Comparison of ENCODE assay signal across 10 cellular contexts in the genomic region with DNA sequence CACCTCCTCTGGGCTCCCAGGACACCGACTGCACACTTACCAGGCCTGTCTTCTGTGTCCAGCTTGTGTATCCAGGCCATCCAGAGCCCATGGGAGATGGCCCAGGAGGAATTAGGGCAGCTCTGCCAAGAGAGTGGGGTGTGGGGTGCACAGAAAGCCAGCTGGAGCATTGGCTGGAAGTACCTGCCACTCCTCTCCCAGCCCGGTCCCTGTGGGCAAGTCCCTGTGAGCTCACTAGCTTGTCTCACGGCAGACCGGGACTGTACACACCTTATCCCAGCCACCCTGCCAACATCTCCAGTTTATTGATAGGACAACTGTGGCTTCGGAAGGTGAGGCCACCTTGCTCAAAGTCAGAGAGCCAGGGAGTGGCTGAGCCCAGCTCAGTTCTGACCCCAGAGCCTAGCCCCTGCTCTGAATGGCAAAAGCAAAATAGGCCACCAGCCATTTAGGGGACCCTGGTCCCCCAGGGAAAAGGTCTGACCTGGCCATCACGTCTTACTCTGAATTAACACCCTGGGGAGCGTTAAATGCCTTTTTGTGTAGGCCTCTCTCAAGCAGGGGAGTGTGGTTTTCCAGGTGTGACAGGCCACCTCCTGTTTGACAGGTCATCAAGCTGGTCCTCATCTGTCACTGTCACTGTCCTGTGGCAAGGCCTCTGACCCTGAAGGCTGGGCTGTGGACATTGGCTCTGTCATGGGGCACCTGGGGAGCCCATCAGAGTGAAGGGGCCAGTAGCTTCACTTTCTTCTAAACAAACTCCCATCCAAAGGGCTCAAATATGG. TPM values are rescaled to one million over a fixed set of nuclear protein-coding genes. Genes with fewer than 3 reads are reported as not detected.
A peak's percentile ranks its signal among the peaks of the same experiment; 100 is the strongest.
DNase-seq lines count a peak whose midpoint lies in the region; ATAC-seq and TF ChIP-seq lines count a peak whose summit lies in the region.
"Had no signal": no experiment of that assay in that cellular context is flagged by ENCODE, and none has a peak within 500 bp of the region (broad histone marks: within the 10 kb centered on the region; RNA-seq: fewer than 3 reads in every experiment).

No MANE protein-coding gene starts in this region.

- H3K27me3 Mint-ChIP-seq in MCF 10A (ENCODE audit: insufficient read depth, unreplicated experiment) = no peaks in the 10 kb centered on the region
- H3K27me3 Mint-ChIP-seq in effector memory CD8-positive, alpha-beta T cell = no peaks in the 10 kb centered on the region
- no peaks in the 10 kb centered on the region for H3K27me3 Mint-ChIP-seq in activated CD4-positive, alpha-beta memory T cell treated with anti-CD3 and anti-CD28 coated beads, Interleukin-2, amount 10 ng/mL, durations not matched to agents 7 days and 5 days
- H3K27me3 Mint-ChIP-seq: CD4-positive, CD25-positive, alpha-beta regulatory T cell had no signal

- ATAC-seq in sciatic nerve (peak; percentile 25), HG02571 (IDR thresholded peaks at IDR 0.05; ENCODE audit: unreplicated experiment) (no peak), HG03095 (IDR thresholded peaks at IDR 0.05; ENCODE audit: unreplicated experiment) (no peak)
- ATAC-seq in effector memory CD8-positive, alpha-beta T cell (replicated peaks) = no peak

- H3K4me1 Mint-ChIP-seq in MCF 10A (ENCODE audit: insufficient read depth, unreplicated experiment) = peaks cover 29% of the 10 kb centered on the region
- H3K4me1 Mint-ChIP-seq in effector memory CD8-positive, alpha-beta T cell (ENCODE audit: low read depth in 2 of 2) = no peaks in the 10 kb centered on the region
- no peaks in the 10 kb centered on the region for H3K4me1 Mint-ChIP-seq in activated CD4-positive, alpha-beta memory T cell treated with anti-CD3 and anti-CD28 coated beads, Interleukin-2, amount 10 ng/mL, durations not matched to agents 7 days and 5 days
- H3K4me1 Mint-ChIP-seq: CD4-positive, CD25-positive, alpha-beta regulatory T cell had no signal

- peak overlapping the region; percentile 31 for H3K27ac Mint-ChIP-seq in MCF 10A (ENCODE audit: low read depth, unreplicated experiment)
- H3K27ac Mint-ChIP-seq in effector memory CD8-positive, alpha-beta T cell = no peak overlapping the region
- no peak overlapping the region for H3K27ac Mint-ChIP-seq in activated CD4-positive, alpha-beta memory T cell treated with anti-CD3 and anti-CD28 coated beads, Interleukin-2, amount 10 ng/mL, durations not matched to agents 7 days and 5 days
- H3K27ac Mint-ChIP-seq: CD4-positive, CD25-positive, alpha-beta regulatory T cell had no signal

- CTCF ChIA-PET in MCF 10A (lab: Yijun Ruan, JAX) = interaction anchor here (0.6 to 3.0 kb wide), 3 partner anchors 9 to 921 kb away, joined by 4 to 16 read pairs (median 5); no protein-coding TSS in a partner anchor
- CTCF ChIA-PET in activated CD4-positive, alpha-beta memory T cell treated with anti-CD3 and anti-CD28 coated beads, Interleukin-2, amount 10 ng/mL, durations not matched to agents 7 days and 5 days (lab: Charles Lee) = no interaction called here

- no peak overlapping the region for H3K4me3 Mint-ChIP-seq in MCF 10A (ENCODE audit: unreplicated experiment)
- H3K4me3 Mint-ChIP-seq in effector memory CD8-positive, alpha-beta T cell = no peak overlapping the region
- no peak overlapping the region for H3K4me3 Mint-ChIP-seq in activated CD4-positive, alpha-beta memory T cell treated with anti-CD3 and anti-CD28 coated beads, Interleukin-2, amount 10 ng/mL, durations not matched to agents 7 days and 5 days
- H3K4me3 Mint-ChIP-seq: CD4-positive, CD25-positive, alpha-beta regulatory T cell had no signal

- TF ChIP-seq CTCF in MCF 10A (IDR thresholded peaks at IDR 0.05; ENCODE audit: unreplicated experiment) = no peak

- H3K36me3 Mint-ChIP-seq in MCF 10A (ENCODE audit: insufficient read depth, unreplicated experiment) = no peaks in the 10 kb centered on the region
- H3K36me3 Mint-ChIP-seq in effector memory CD8-positive, alpha-beta T cell (ENCODE audit: insufficient read depth) = peaks cover 4% of the 10 kb centered on the region
- peaks cover under 1% of the 10 kb centered on the region for H3K36me3 Mint-ChIP-seq in activated CD4-positive, alpha-beta memory T cell treated with anti-CD3 and anti-CD28 coated beads, Interleukin-2, amount 10 ng/mL, durations not matched to agents 7 days and 5 days (ENCODE audit: low read depth)
- H3K36me3 Mint-ChIP-seq: CD4-positive, CD25-positive, alpha-beta regulatory T cell had no signal

- BruUV-seq in MCF 10A (replicated peaks; lab: Mats Ljungman, UMichigan) = no TSS peak

- POLR2A ChIA-PET in MCF 10A (lab: Yijun Ruan, JAX) = interaction anchor here (0.6 to 1.5 kb wide), 5 partner anchors 9 to 120 kb away, joined by 3 to 7 read pairs (median 4); a partner anchor contains a TSS
- POLR2A ChIA-PET in activated CD4-positive, alpha-beta memory T cell treated with anti-CD3 and anti-CD28 coated beads, Interleukin-2, amount 10 ng/mL, durations not matched to agents 7 days and 5 days (lab: Charles Lee) = no interaction called here

- DNase-seq in C1 segment of cervical spinal cord (lab: John Stamatoyannopoulos, UW) (peak in 9 of 14 donors; percentile 25 to 69 (median 38)), MCF 10A (ENCODE audit: unreplicated experiment) (peak; percentile 28), hepatic stellate cell (ENCODE audit: low spot score) (peak; percentile 76), sciatic nerve (ENCODE audit: low spot score) (no peak)
- no peak for DNase-seq in effector memory CD8-positive, alpha-beta T cell
- no peak for DNase-seq in activated CD4-positive, alpha-beta memory T cell treated with anti-CD3 and anti-CD28 coated beads, Interleukin-2, amount 10 ng/mL, durations not matched to agents 7 days and 5 days
- DNase-seq: CD4-positive, CD25-positive, alpha-beta regulatory T cell; MV-4-11 had no signal

- no peaks in the 10 kb centered on the region for H3K9me3 Mint-ChIP-seq in MCF 10A (ENCODE audit: unreplicated experiment)
- no peaks in the 10 kb centered on the region for H3K9me3 Mint-ChIP-seq in effector memory CD8-positive, alpha-beta T cell
- H3K9me3 Mint-ChIP-seq in activated CD4-positive, alpha-beta memory T cell treated with anti-CD3 and anti-CD28 coated beads, Interleukin-2, amount 10 ng/mL, durations not matched to agents 7 days and 5 days = no peaks in the 10 kb centered on the region

- intact Hi-C loops in MCF 10A (cut with micrococcal nuclease) (no loop called here), sciatic nerve (cut with DNase I) (no loop called here)

RNA-seq across cellular contexts. Expression of a gene that starts 15.1 kb away (rescaled TPM):
- total RNA-seq in MCF 10A (2022) (94.7 and 114 TPM in 2 replicates), sciatic nerve (42.0 TPM)
- total RNA-seq in activated CD4-positive, alpha-beta memory T cell treated with anti-CD3 and anti-CD28 coated beads, Interleukin-2, amount 10 ng/mL, durations not matched to agents 7 days and 5 days = 10 to 100 TPM; 86.4 to 89.5 TPM

RNA-seq across cellular contexts. Expression of a gene that starts 15.4 kb away (rescaled TPM):
- total RNA-seq in MCF 10A (2022) (19.0 and 25.6 TPM in 2 replicates), sciatic nerve (23.6 TPM)
- 10 to 100 TPM; 23.1 to 26.4 TPM for total RNA-seq in activated CD4-positive, alpha-beta memory T cell treated with anti-CD3 and anti-CD28 coated beads, Interleukin-2, amount 10 ng/mL, durations not matched to agents 7 days and 5 days

RNA-seq across cellular contexts. Expression of a gene that starts 55.8 kb away (rescaled TPM):
- 63.2 and 70.7 TPM in 2 replicates for total RNA-seq in MCF 10A (2022)
- total RNA-seq in sciatic nerve = 47.1 TPM
- 10 to 100 TPM; 76.5 to 81.0 TPM for total RNA-seq in activated CD4-positive, alpha-beta memory T cell treated with anti-CD3 and anti-CD28 coated beads, Interleukin-2, amount 10 ng/mL, durations not matched to agents 7 days and 5 days

Comparison
In these comparisons a context has a peak if more than half of its experiments do, and no peak if none do; other contexts are left out.
1. DNase-seq: peak in C1 segment of cervical spinal cord (9 of 14), MCF 10A (single experiment) and hepatic stellate cell (single experiment); none in sciatic nerve (single experiment), effector memory CD8-positive, alpha-beta T cell (0 of 3) and activated CD4-positive, alpha-beta memory T cell treated with anti-CD3 and anti-CD28 coated beads, Interleukin-2, amount 10 ng/mL, durations not matched to agents 7 days and 5 days (single experiment).